In genomic region chr17:30708241-30709078, GRCh38 we compare ENCODE assay signal across 8 cellular contexts.
DNase-seq lines count a peak whose midpoint lies in the region; ATAC-seq and FAIRE-seq lines count a peak whose summit lies in the region.
"Not testable (repeated sequence)": the region's sequence is repeated elsewhere in the genome, so short reads cannot be mapped to it uniquely, and the experiment has no call there.

No MANE protein-coding gene starts in this region.

- FAIRE-seq in frontal cortex (lab: Jason Lieb, UNC) = not testable (repeated sequence)

- H3K4me3 ChIP-seq in naive thymus-derived CD4-positive, alpha-beta T cell (ENCODE audit: low read length) = peak overlapping the region; percentile 81

- H3K27me3 ChIP-seq in naive thymus-derived CD4-positive, alpha-beta T cell (ENCODE audit: control insufficient read depth in 2 of 2, insufficient read depth in 2 of 2, low read length in 2 of 2) = not testable (repeated sequence)

- not testable (repeated sequence) for H3K36me3 Mint-ChIP-seq in activated naive CD8-positive, alpha-beta T cell treated with anti-CD3 and anti-CD28 coated beads, Interleukin-2, amount 10 ng/mL, durations not matched to agents 7 days and 5 days; naive thymus-derived CD4-positive, alpha-beta T cell

- peak overlapping the region; percentile 54 for H3K27ac ChIP-seq in naive thymus-derived CD4-positive, alpha-beta T cell (ENCODE audit: low read depth, low read length)

- not testable (repeated sequence) for H3K9me3 ChIP-seq in naive thymus-derived CD4-positive, alpha-beta T cell (ENCODE audit: control insufficient read depth in 2 of 3, low read length in 3 of 3)

- peaks cover 60% of the 10 kb centered on the region for H3K27me3 Mint-ChIP-seq in activated naive CD8-positive, alpha-beta T cell treated with anti-CD3 and anti-CD28 coated beads, Interleukin-2, amount 10 ng/mL, durations not matched to agents 7 days and 5 days
- peaks cover 0 to 67% (median 9%) of the 10 kb centered on the region in 5 donors for H3K27me3 Mint-ChIP-seq in naive thymus-derived CD4-positive, alpha-beta T cell

- intact Hi-C loops in naive thymus-derived CD4-positive, alpha-beta T cell (cut with micrococcal nuclease) = loop anchor here in 1 of 2 donors (5.0 kb wide), 1 partner anchor 114 kb away; the partner anchor contains the start of gene CRLF3

- peak; percentile 88 for DNase-seq in D341Med (ENCODE audit: low spot score)
- peak; percentile 59 for DNase-seq in NCI-H2081 treated with DMSO at 0.1 percent for 48 hours (lab: John Stamatoyannopoulos, UW)
- DNase-seq in T-helper 1 cell = peak; percentile 39 to 66 (median 59)
- DNase-seq in activated naive CD8-positive, alpha-beta T cell treated with anti-CD3 and anti-CD28 coated beads, Interleukin-2, amount 10 ng/mL, durations not matched to agents 7 days and 5 days = peak; percentile 81
- peak; percentile 82 to 90 for DNase-seq in frontal cortex (ENCODE audit: low spot score in 2 of 2)
- peak; percentile 54 to 76 (median 68) for DNase-seq in naive thymus-derived CD4-positive, alpha-beta T cell
- DNase-seq in stimulated activated CD8-positive, alpha-beta memory T cell treated with anti-CD3 and anti-CD28 coated beads, Interleukin-4, amount 100 ng/mL, for 1 hour (ENCODE audit: low read depth in 2 of 2, low spot score in 1 of 2) = peak; percentile 30 to 40

- peak overlapping the region; percentile 93 for H3K4me3 Mint-ChIP-seq in activated naive CD8-positive, alpha-beta T cell treated with anti-CD3 and anti-CD28 coated beads, Interleukin-2, amount 10 ng/mL, durations not matched to agents 7 days and 5 days
- peak overlapping the region; percentile 94 to 99 (median 95) for H3K4me3 Mint-ChIP-seq in naive thymus-derived CD4-positive, alpha-beta T cell

- H3K27ac Mint-ChIP-seq in activated naive CD8-positive, alpha-beta T cell treated with anti-CD3 and anti-CD28 coated beads, Interleukin-2, amount 10 ng/mL, durations not matched to agents 7 days and 5 days = peak overlapping the region; percentile 76
- peak overlapping the region; percentile 81 to 91 (median 85) for H3K27ac Mint-ChIP-seq in naive thymus-derived CD4-positive, alpha-beta T cell

- H3K4me1 Mint-ChIP-seq in activated naive CD8-positive, alpha-beta T cell treated with anti-CD3 and anti-CD28 coated beads, Interleukin-2, amount 10 ng/mL, durations not matched to agents 7 days and 5 days = peaks cover 13% of the 10 kb centered on the region
- H3K4me1 Mint-ChIP-seq in naive thymus-derived CD4-positive, alpha-beta T cell = peaks cover 18 to 39% (median 29%) of the 10 kb centered on the region in 7 donors

- peak; percentile 44 for ATAC-seq in HG02571 (IDR thresholded peaks at IDR 0.05; ENCODE audit: unreplicated experiment)
- peak; percentile 71 for ATAC-seq in activated naive CD8-positive, alpha-beta T cell treated with anti-CD3 and anti-CD28 coated beads, Interleukin-2, amount 10 ng/mL, durations not matched to agents 7 days and 5 days (ENCODE audit: low read depth)
- ATAC-seq in naive thymus-derived CD4-positive, alpha-beta T cell = peak; percentile 86

- not testable (repeated sequence) for H3K4me1 ChIP-seq in naive thymus-derived CD4-positive, alpha-beta T cell (ENCODE audit: control insufficient read depth in 2 of 2, insufficient read depth in 2 of 2, low read length in 2 of 2)

- not testable (repeated sequence) for H3K36me3 ChIP-seq in naive thymus-derived CD4-positive, alpha-beta T cell (ENCODE audit: control insufficient read depth in 2 of 3, insufficient read depth in 3 of 3, low read length in 3 of 3)

- not testable (repeated sequence) for H3K9me3 Mint-ChIP-seq in activated naive CD8-positive, alpha-beta T cell treated with anti-CD3 and anti-CD28 coated beads, Interleukin-2, amount 10 ng/mL, durations not matched to agents 7 days and 5 days; naive thymus-derived CD4-positive, alpha-beta T cell

- CTCF ChIA-PET in naive thymus-derived CD4-positive, alpha-beta T cell (lab: Charles Lee) = not testable (repeated sequence)

- POLR2A ChIA-PET in activated naive CD8-positive, alpha-beta T cell treated with anti-CD3 and anti-CD28 coated beads, Interleukin-2, amount 10 ng/mL, durations not matched to agents 7 days and 5 days (lab: Charles Lee) = interaction anchor here (0.6 to 1.4 kb wide), 2 partner anchors 11 to 120 kb away, joined by 3 to 5 read pairs; no protein-coding TSS in a partner anchor
- POLR2A ChIA-PET in naive thymus-derived CD4-positive, alpha-beta T cell (lab: Charles Lee) = not testable (repeated sequence)

Comparison
In these comparisons a context has a peak if more than half of its experiments do, and no peak if none do; other contexts are left out.
1. Peak in every context shown above with its lines: DNase-seq, ATAC-seq, H3K4me3 ChIP-seq and H3K27ac ChIP-seq.
2. DNase-seq: peak in every context shown above with its lines; median percentile 88 in D341Med; 86 in frontal cortex; 81 in activated naive CD8-positive, alpha-beta T cell treated with anti-CD3 and anti-CD28 coated beads, Interleukin-2, amount 10 ng/mL, durations not matched to agents 7 days and 5 days; 68 in naive thymus-derived CD4-positive, alpha-beta T cell; 59 in NCI-H2081 treated with DMSO at 0.1 percent for 48 hours; 59 in T-helper 1 cell; 35 in stimulated activated CD8-positive, alpha-beta memory T cell treated with anti-CD3 and anti-CD28 coated beads, Interleukin-4, amount 100 ng/mL, for 1 hour.